ENCODE assay signal across 26 cellular contexts in the genomic region with DNA sequence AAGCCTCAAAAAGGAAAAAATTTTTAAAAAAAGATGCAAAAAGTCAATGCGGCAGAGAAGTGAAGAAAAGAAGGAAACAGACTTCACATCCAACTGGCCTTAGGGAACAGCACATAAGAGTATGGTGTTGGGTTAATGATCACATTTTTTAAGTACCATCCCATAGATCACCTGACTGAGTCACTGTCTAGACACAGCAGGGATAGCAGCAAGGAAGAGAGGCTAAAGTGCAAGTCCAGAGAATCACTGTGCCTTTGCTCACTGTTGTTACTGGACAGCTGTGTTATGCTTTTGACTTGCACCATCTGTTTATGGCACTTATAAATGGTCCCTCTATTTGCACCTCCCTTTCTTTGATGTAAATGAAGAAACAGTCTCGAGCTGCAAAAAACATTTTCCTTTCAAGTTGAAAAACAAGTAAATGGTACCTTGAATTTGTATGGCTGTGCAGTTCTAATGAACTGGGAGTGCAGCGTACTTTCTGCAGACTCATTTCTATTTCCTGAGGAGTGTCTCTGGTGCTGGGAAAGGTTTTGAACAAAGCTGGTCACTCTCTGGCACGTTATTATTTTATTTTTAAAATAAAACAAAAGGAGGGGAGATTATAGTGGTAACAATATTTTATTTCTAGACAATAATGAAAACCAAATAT.
DNase-seq lines count a peak whose midpoint lies in the region; ATAC-seq, FAIRE-seq and TF ChIP-seq lines count a peak whose summit lies in the region.
"Had no signal": no experiment of that assay in that cellular context is flagged by ENCODE, and none has a peak within 500 bp of the region (broad histone marks: within the 10 kb centered on the region; RNA-seq: fewer than 3 reads in every experiment).

No MANE protein-coding gene starts in this region.

- BruUV-seq in HepG2 (replicated peaks; lab: Mats Ljungman, UMichigan) = no TSS peak

- H3K4me3 ChIP-seq in HepG2 (replicated peaks in 1 of 3; ENCODE audit: insufficient read depth in 1 of 3, low read depth in 2 of 3, low read length in 3 of 3) = no peak overlapping the region
- no peak overlapping the region for H3K4me3 ChIP-seq in right lobe of liver
- H3K4me3 ChIP-seq in choroid plexus epithelial cell (ENCODE audit: low read depth, low read length) = no peak overlapping the region
- H3K4me3 ChIP-seq: K562, spleen, tibial artery had no signal

- DNase-seq in HepG2 (ENCODE audit: low spot score) = peak; percentile 34
- no peak for DNase-seq in right lobe of liver
- DNase-seq in choroid plexus epithelial cell (ENCODE audit: low read depth) = peak; percentile 9
- DNase-seq in kidney glomerular epithelial cell (lab: John Stamatoyannopoulos, UW) = peak; percentile 35
- DNase-seq in UCSD-AML1 (lab: John Stamatoyannopoulos, UW; ENCODE audit: unreplicated experiment) = no peak
- no peak for DNase-seq in RPMI8226
- DNase-seq in NCI-H1694 (lab: John Stamatoyannopoulos, UW) = no peak
- DNase-seq: activated CD4-positive, alpha-beta T cell treated with anti-CD3 and anti-CD28 coated beads for 1 hour; activated naive CD4-positive, alpha-beta T cell treated with Interleukin-2 at 50 U/mL for 16 hours; activated T-cell treated with anti-CD3 and anti-CD28 coated beads, Interleukin-2, amount 50 U/mL, for 1 hour; amniotic stem cell; foreskin fibroblast; H7; hippocampal formation; kidney; NCI-H1694 treated with DMSO at 0.1 percent for 48 hours; NCI-H82; occipital lobe; SIG-M5; spleen; stimulated activated CD4-positive, alpha-beta T cell treated with anti-CD3 and anti-CD28 coated beads, Interleukin-4, amount 100 ng/mL, for 4 hours; T-cell; tibial artery had no signal

- H3K27ac ChIP-seq in HepG2 (ENCODE audit: extremely low read length, insufficient read depth, low read length) (no peak overlapping the region), right lobe of liver (no peak overlapping the region)
- H3K27ac ChIP-seq: spleen, tibial artery had no signal

- in situ Hi-C loops in HepG2 (cut with HindIII; ENCODE audit: extremely low pct_ligation_motif_present, low pct_unique_long_range_greater_than_20kb) = no loop called here

- no peaks in the 10 kb centered on the region for H3K36me3 ChIP-seq in HepG2 (replicated peaks in 1 of 2; ENCODE audit: control insufficient read depth in 1 of 2, insufficient read depth in 2 of 2, low read length in 2 of 2)
- H3K36me3 ChIP-seq in right lobe of liver = no peaks in the 10 kb centered on the region
- H3K36me3 ChIP-seq: tibial artery had no signal

- TF ChIP-seq POLR2A in HepG2 (IDR thresholded peaks at IDR 0.05; ENCODE audit: insufficient read depth in 1 of 2, low read depth in 2 of 2, low read length in 2 of 2) = no peak
- no peak for TF ChIP-seq POLR2A in right lobe of liver (IDR thresholded peaks at IDR 0.05)

- TF ChIP-seq EP300 in HepG2 (IDR thresholded peaks at IDR 0.05; ENCODE audit: low read depth in 2 of 2, low read length in 2 of 2) (no peak), HepG2 (CRISPR knock-in tag; IDR thresholded peaks at IDR 0.05; ENCODE audit: borderline replicate concordance) (no peak)

- no peak for TF ChIP-seq RAD21 in HepG2 (CRISPR knock-in tag; IDR thresholded peaks at IDR 0.05)

- peak overlapping the region; percentile 18; the same call in 1 of the 2 replicates for H3K4me2 ChIP-seq in HepG2 (ENCODE audit: low read depth, low read length)

- CTCF ChIA-PET in HepG2 (lab: Yijun Ruan, JAX; ENCODE audit: low intra/inter-chr PET ratio, low total read pairs) = no interaction called here

- no peaks in the 10 kb centered on the region for H3K79me2 ChIP-seq in HepG2 (ENCODE audit: insufficient read depth, low read length)

- H3K9ac ChIP-seq in HepG2 (ENCODE audit: insufficient read depth, low read depth, low read length) = no peak overlapping the region

- ATAC-seq in HepG2 (peak; percentile 94), right lobe of liver (no peak), GM18907 (IDR thresholded peaks at IDR 0.05; ENCODE audit: unreplicated experiment) (no peak)
- ATAC-seq: K562, T-cell had no signal

- no peaks in the 10 kb centered on the region for H3K9me3 ChIP-seq in HepG2 (ENCODE audit: low read length)
- H3K9me3 ChIP-seq in right lobe of liver = no peaks in the 10 kb centered on the region
- H3K9me3 ChIP-seq: spleen, tibial artery had no signal

- POLR2A ChIA-PET in HepG2 (lab: Yijun Ruan, JAX) = no interaction called here

- H3K27me3 ChIP-seq in HepG2 (ENCODE audit: control insufficient read depth in 1 of 2, insufficient read depth in 2 of 2, low read length in 2 of 2) (no peaks in the 10 kb centered on the region), right lobe of liver (no peaks in the 10 kb centered on the region)

- 46% methylated on average over 4 of the region's 4 CpGs for WGBS in HepG2 (ENCODE audit: low lambda C conversion rate)
- WGBS in right lobe of liver (ENCODE audit: insufficient coverage, low coverage, low lambda C conversion rate, missing lambda C conversion rate) = 52% methylated on average over 4 of the region's 4 CpGs

- H4K20me1 ChIP-seq in HepG2 (ENCODE audit: insufficient read depth, low read length) = no peaks in the 10 kb centered on the region

- peak; percentile 15 for FAIRE-seq in HepG2 (lab: Jason Lieb, UNC)
- FAIRE-seq: D721Med, K562, kidney had no signal

- TF ChIP-seq CTCF in HepG2 (CRISPR knock-in tag; IDR thresholded peaks at IDR 0.05) (no peak), right lobe of liver (IDR thresholded peaks at IDR 0.05) (no peak), choroid plexus epithelial cell (conservative IDR thresholded peaks at IDR 0.05; ENCODE audit: low read depth, low read length) (no peak)

- peaks cover 8% of the 10 kb centered on the region for H3K4me1 ChIP-seq in HepG2 (ENCODE audit: insufficient read depth, low read length)
- H3K4me1 ChIP-seq in right lobe of liver = no peaks in the 10 kb centered on the region
- H3K4me1 ChIP-seq: spleen, tibial artery had no signal

- intact Hi-C loops in HepG2 (cut with micrococcal nuclease; ENCODE audit: unreplicated experiment) = no loop called here
- intact Hi-C loops in right lobe of liver (cut with DNase I) = no loop called here

- no peak overlapping the region for H2AFZ ChIP-seq in HepG2 (ENCODE audit: low read length)

TF ChIP-seq in HepG2, 621 proteins besides CTCF, POLR2A, EP300 and RAD21:
- TF ChIP-seq SKI (IDR thresholded peaks at IDR 0.05; ENCODE audit: partially characterized antibody) (peak; percentile 51), ZNF207 (IDR thresholded peaks at IDR 0.05; ENCODE audit: borderline replicate concordance) (no peak), RXRB (CRISPR knock-in tag; IDR thresholded peaks at IDR 0.05; ENCODE audit: borderline replicate concordance) (no peak), MAFG (CRISPR knock-in tag; IDR thresholded peaks at IDR 0.05) (no peak), HNF4A (CRISPR knock-in tag; IDR thresholded peaks at IDR 0.05) (peak; percentile 50), GATA4 (IDR thresholded peaks at IDR 0.05; ENCODE audit: borderline replicate concordance, low read depth) (no peak)
- TF ChIP-seq, protein P1, sequence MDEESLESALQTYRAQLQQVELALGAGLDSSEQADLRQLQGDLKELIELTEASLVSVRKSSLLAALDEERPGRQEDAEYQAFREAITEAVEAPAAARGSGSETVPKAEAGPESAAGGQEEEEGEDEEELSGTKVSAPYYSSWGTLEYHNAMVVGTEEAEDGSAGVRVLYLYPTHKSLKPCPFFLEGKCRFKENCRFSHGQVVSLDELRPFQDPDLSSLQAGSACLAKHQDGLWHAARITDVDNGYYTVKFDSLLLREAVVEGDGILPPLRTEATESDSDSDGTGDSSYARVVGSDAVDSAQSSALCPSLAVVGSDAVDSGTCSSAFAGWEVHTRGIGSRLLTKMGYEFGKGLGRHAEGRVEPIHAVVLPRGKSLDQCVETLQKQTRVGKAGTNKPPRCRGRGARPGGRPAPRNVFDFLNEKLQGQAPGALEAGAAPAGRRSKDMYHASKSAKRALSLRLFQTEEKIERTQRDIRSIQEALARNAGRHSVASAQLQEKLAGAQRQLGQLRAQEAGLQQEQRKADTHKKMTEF (CRISPR knock-in tag; IDR thresholded peaks at IDR 0.05) = no peak
- TF ChIP-seq, protein P2, sequence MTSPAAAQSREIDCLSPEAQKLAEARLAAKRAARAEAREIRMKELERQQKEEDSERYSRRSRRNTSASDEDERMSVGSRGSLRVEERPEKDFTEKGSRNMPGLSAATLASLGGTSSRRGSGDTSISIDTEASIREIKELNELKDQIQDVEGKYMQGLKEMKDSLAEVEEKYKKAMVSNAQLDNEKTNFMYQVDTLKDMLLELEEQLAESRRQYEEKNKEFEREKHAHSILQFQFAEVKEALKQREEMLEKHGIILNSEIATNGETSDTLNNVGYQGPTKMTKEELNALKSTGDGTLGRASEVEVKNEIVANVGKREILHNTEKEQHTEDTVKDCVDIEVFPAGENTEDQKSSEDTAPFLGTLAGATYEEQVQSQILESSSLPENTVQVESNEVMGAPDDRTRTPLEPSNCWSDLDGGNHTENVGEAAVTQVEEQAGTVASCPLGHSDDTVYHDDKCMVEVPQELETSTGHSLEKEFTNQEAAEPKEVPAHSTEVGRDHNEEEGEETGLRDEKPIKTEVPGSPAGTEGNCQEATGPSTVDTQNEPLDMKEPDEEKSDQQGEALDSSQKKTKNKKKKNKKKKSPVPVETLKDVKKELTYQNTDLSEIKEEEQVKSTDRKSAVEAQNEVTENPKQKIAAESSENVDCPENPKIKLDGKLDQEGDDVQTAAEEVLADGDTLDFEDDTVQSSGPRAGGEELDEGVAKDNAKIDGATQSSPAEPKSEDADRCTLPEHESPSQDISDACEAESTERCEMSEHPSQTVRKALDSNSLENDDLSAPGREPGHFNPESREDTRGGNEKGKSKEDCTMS (CRISPR knock-in tag; conservative IDR thresholded peaks at IDR 0.05) = no peak
- TF ChIP-seq, protein P3, sequence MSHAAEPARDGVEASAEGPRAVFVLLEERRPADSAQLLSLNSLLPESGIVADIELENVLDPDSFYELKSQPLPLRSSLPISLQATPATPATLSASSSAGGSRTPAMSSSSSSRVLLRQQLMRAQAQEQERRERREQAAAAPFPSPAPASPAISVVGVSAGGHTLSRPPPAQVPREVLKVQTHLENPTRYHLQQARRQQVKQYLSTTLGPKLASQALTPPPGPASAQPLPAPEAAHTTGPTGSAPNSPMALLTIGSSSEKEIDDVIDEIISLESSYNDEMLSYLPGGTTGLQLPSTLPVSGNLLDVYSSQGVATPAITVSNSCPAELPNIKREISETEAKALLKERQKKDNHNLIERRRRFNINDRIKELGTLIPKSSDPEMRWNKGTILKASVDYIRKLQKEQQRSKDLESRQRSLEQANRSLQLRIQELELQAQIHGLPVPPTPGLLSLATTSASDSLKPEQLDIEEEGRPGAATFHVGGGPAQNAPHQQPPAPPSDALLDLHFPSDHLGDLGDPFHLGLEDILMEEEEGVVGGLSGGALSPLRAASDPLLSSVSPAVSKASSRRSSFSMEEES (CRISPR knock-in tag; IDR thresholded peaks at IDR 0.05) = 0 out of 2 replicates have a peak, but pooled peaks have one; percentile 57

Comparison
In these comparisons a context has a peak if more than half of its experiments do, and no peak if none do; other contexts are left out.
1. DNase-seq: peak in HepG2 (single experiment), choroid plexus epithelial cell (single experiment) and kidney glomerular epithelial cell (single experiment); none in right lobe of liver (0 of 3), UCSD-AML1 (single experiment), RPMI8226 (single experiment) and NCI-H1694 (single experiment).